In the genomic region with DNA sequence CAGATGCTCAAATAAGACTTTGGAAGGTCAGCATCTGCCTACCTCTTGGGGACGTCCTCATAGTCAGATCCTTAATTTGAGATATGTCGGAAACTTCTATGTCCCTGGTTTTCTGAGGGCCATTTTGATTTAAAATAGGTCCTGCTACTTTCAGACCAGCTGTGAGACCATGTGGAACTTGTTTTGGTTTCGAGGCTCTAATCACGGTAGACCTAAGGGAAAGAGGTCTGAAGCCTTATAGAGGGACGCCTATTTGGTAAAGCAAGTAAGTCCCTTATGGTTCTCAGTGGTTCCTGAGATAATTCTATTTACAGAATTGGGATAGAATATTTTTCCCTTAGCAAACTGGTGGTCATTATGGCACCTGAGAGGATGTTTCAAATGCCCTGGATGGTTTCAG, we compare ENCODE assay signal across 1 cellular context.
TF ChIP-seq lines count a peak whose summit lies in the region.

No MANE protein-coding gene starts in this region.

TF ChIP-seq in K562, 482 proteins besides CTCF, POLR2A, EP300 and RAD21 (continued from another document):
- TF ChIP-seq SMARCE1 (IDR thresholded peaks at IDR 0.05): no peak
- TF ChIP-seq FOXJ2 (tag; IDR thresholded peaks at IDR 0.05): no peak
- TF ChIP-seq, protein P1, sequence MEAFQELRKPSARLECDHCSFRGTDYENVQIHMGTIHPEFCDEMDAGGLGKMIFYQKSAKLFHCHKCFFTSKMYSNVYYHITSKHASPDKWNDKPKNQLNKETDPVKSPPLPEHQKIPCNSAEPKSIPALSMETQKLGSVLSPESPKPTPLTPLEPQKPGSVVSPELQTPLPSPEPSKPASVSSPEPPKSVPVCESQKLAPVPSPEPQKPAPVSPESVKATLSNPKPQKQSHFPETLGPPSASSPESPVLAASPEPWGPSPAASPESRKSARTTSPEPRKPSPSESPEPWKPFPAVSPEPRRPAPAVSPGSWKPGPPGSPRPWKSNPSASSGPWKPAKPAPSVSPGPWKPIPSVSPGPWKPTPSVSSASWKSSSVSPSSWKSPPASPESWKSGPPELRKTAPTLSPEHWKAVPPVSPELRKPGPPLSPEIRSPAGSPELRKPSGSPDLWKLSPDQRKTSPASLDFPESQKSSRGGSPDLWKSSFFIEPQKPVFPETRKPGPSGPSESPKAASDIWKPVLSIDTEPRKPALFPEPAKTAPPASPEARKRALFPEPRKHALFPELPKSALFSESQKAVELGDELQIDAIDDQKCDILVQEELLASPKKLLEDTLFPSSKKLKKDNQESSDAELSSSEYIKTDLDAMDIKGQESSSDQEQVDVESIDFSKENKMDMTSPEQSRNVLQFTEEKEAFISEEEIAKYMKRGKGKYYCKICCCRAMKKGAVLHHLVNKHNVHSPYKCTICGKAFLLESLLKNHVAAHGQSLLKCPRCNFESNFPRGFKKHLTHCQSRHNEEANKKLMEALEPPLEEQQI (IDR thresholded peaks at IDR 0.05): no peak
- TF ChIP-seq, protein P2, sequence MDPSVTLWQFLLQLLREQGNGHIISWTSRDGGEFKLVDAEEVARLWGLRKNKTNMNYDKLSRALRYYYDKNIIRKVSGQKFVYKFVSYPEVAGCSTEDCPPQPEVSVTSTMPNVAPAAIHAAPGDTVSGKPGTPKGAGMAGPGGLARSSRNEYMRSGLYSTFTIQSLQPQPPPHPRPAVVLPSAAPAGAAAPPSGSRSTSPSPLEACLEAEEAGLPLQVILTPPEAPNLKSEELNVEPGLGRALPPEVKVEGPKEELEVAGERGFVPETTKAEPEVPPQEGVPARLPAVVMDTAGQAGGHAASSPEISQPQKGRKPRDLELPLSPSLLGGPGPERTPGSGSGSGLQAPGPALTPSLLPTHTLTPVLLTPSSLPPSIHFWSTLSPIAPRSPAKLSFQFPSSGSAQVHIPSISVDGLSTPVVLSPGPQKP (CRISPR knock-in tag; IDR thresholded peaks at IDR 0.05): no peak
- no peak for TF ChIP-seq BRD4 (IDR thresholded peaks at IDR 0.05)
TF ChIP-seq in K562: peak in this region for 0.
